8 cellular contexts compared by ENCODE assay signal in the genomic region with DNA sequence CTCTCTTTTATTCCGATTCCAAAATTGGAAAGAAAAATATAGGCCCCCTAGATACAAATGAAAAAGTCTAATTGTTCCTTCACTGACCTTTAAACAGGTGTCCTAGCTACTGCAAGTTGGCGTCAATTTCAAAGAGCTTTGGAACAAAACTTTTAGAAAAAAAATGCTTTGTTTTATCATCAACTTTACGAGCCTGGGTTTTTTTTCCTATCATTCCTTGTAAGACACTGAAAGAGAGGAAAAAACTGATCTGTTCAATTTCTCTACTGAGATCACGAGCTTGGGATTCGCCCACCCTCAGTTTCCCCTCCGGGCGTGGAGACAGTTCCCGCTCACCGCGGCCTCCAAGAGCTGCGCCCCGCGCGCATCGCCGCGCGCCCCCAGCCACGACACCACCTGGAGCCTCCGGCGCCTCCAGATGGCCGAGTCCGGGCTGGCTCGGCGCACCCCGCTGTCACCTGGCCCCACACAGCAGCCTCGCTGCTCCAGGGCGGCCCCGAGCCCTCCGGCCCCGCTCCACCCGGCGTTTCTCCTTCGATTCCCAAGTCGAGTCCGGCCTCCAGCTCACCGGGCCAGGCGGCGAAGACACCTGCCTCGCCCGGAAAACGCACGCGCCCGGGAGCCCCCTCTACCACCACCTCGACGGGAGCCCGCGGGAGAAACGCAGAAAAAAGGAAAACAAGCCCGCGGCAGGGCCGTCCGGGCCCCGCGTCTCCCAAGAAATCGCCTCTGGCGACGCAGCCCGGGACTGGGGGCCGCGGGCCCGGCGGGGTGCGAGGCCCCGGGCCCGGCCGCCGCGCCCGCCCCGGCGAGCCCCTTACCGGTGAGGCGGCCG. TPM values are rescaled to one million over a fixed set of nuclear protein-coding genes. Genes with fewer than 3 reads are reported as not detected.
DNase-seq lines count a peak whose midpoint lies in the region; ATAC-seq, FAIRE-seq and TF ChIP-seq lines count a peak whose summit lies in the region.

No MANE protein-coding gene starts in this region.

- FAIRE-seq in GM12892 (lab: Jason Lieb, UNC) = no peak

- DNase-seq in GM12892 (ENCODE audit: insufficient read length) (peak; percentile 23), UCSD-AML1 (lab: John Stamatoyannopoulos, UW; ENCODE audit: unreplicated experiment) (peak; percentile 32), endodermal cell (peak; percentile 82), mucosa of gallbladder (ENCODE audit: low spot score) (peak; percentile 20), type B pancreatic cell (ENCODE audit: extremely low spot score, unreplicated experiment) (no peak), AML-193 (lab: John Stamatoyannopoulos, UW) (no peak)

- peaks cover 53% of the 10 kb centered on the region for H3K4me1 Mint-ChIP-seq in endodermal cell
- H3K4me1 Mint-ChIP-seq in type B pancreatic cell (ENCODE audit: unreplicated experiment) = peaks cover 51% of the 10 kb centered on the region

- H3K4me3 ChIP-seq in endodermal cell (ENCODE audit: low read length) = peak overlapping the region; percentile 78

- no peak for TF ChIP-seq POLR2A in GM12892 (IDR thresholded peaks at IDR 0.05; ENCODE audit: low read depth, low read length)

- H3K27ac Mint-ChIP-seq in endodermal cell (no peak overlapping the region), type B pancreatic cell (peak overlapping the region; percentile 26)

- H3K9me3 ChIP-seq in endodermal cell (ENCODE audit: control insufficient read depth, low read length) = no peaks in the 10 kb centered on the region

- 4 to 10% methylated on average over 28 to 76 of the region's 76 CpGs for WGBS in endodermal cell (ENCODE audit: insufficient coverage in 1 of 2, insufficient read length in 1 of 2), 2 experiments

- no peaks in the 10 kb centered on the region for H3K36me3 Mint-ChIP-seq in endodermal cell (ENCODE audit: low read depth)
- no peaks in the 10 kb centered on the region for H3K36me3 Mint-ChIP-seq in type B pancreatic cell

- peak overlapping the region; percentile 64 for H3K4me3 Mint-ChIP-seq in endodermal cell
- H3K4me3 Mint-ChIP-seq in type B pancreatic cell = peak overlapping the region; percentile 87

- H3K9me3 Mint-ChIP-seq in endodermal cell (no peaks in the 10 kb centered on the region), type B pancreatic cell (no peaks in the 10 kb centered on the region)

- H3K36me3 ChIP-seq in endodermal cell (ENCODE audit: control insufficient read depth, insufficient read depth, low read length) = no peaks in the 10 kb centered on the region

- H3K27ac ChIP-seq in endodermal cell (ENCODE audit: low read depth, low read length) = no peak overlapping the region

- ATAC-seq in HG03103 (IDR thresholded peaks at IDR 0.05; ENCODE audit: low read depth, unreplicated experiment) = peak; percentile 31
- no peak for ATAC-seq in HG03457 (IDR thresholded peaks at IDR 0.05; ENCODE audit: unreplicated experiment)

- H3K27me3 ChIP-seq in endodermal cell (ENCODE audit: control insufficient read depth, insufficient read depth, low read length, poor library complexity, severe bottlenecking) = peaks cover 20% of the 10 kb centered on the region

- H3K4me1 ChIP-seq in endodermal cell (ENCODE audit: control insufficient read depth, insufficient read depth, low read length) = no peaks in the 10 kb centered on the region

- H3K9ac ChIP-seq in endodermal cell (ENCODE audit: extremely low read depth, low read length, poor library complexity, severe bottlenecking) = no peak overlapping the region

- H3K27me3 Mint-ChIP-seq in endodermal cell (ENCODE audit: insufficient read depth) = peaks cover 11% of the 10 kb centered on the region
- peaks cover 21% of the 10 kb centered on the region for H3K27me3 Mint-ChIP-seq in type B pancreatic cell

- peak; percentile 13 for TF ChIP-seq CTCF in endodermal cell (conservative IDR thresholded peaks at IDR 0.05)
- TF ChIP-seq CTCF in type B pancreatic cell (conservative IDR thresholded peaks at IDR 0.05) = no peak

RNA-seq across cellular contexts. Expression of a gene that starts 0.7 kb away (rescaled TPM):
- 9.5 TPM for polyA plus RNA-seq in GM12892 (2012; ENCODE audit: missing spikeins)
- total RNA-seq in endodermal cell (10 to 100 TPM; 14.4 to 14.5 TPM), mucosa of gallbladder (72.1 TPM), type B pancreatic cell (ENCODE audit: low replicate concordance) (16.1 and 20.1 TPM in 2 replicates)
- polyA plus RNA-seq in endodermal cell (2013, experiment 1 of 2) = 2.7 TPM
- polyA plus RNA-seq in endodermal cell (2013, experiment 2 of 2) = 2.7 TPM

Comparison
In these comparisons a context has a peak if more than half of its experiments do, and no peak if none do; other contexts are left out.
1. DNase-seq: peak in GM12892 (single experiment), UCSD-AML1 (single experiment), endodermal cell (single experiment) and mucosa of gallbladder (single experiment); none in type B pancreatic cell (single experiment) and AML-193 (0 of 2).